ENCODE assay signal across 1 cellular context in genomic region chr17:82450357-82451106, GRCh38.
TF ChIP-seq lines count a peak whose summit lies in the region.

Gene CYBC1 (minus strand): TSS chr17:82450752. CDS start chr17:82449254, 1,498 bp downstream.

TF ChIP-seq in HEK293, 187 proteins besides CTCF, POLR2A, EP300 and RAD21 (continued from another document):
- TF ChIP-seq AEBP2 (tag by site-specific recombination; IDR thresholded peaks at IDR 0.05; ENCODE audit: borderline replicate concordance) (no peak), SP7 (tag by site-specific recombination; IDR thresholded peaks at IDR 0.05) (peak; percentile 32; the same call in 1 of the 2 replicates), PBX3 (CRISPR knock-in tag; IDR thresholded peaks at IDR 0.05) (0 out of 2 replicates have a peak, but pooled peaks have one; percentile 80), ZNF843 (tag by site-specific recombination; IDR thresholded peaks at IDR 0.05) (no peak), ZNF248 (tag by site-specific recombination; IDR thresholded peaks at IDR 0.05) (no peak)
- TF ChIP-seq, protein P1, sequence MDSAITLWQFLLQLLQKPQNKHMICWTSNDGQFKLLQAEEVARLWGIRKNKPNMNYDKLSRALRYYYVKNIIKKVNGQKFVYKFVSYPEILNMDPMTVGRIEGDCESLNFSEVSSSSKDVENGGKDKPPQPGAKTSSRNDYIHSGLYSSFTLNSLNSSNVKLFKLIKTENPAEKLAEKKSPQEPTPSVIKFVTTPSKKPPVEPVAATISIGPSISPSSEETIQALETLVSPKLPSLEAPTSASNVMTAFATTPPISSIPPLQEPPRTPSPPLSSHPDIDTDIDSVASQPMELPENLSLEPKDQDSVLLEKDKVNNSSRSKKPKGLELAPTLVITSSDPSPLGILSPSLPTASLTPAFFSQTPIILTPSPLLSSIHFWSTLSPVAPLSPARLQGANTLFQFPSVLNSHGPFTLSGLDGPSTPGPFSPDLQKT (IDR thresholded peaks at IDR 0.05; ENCODE audit: borderline replicate concordance, low read depth, low read length), result peak; percentile 40; the same call in 1 of the 2 replicates
